Comparison of ENCODE assay signal across 1 cellular context in the genomic region with DNA sequence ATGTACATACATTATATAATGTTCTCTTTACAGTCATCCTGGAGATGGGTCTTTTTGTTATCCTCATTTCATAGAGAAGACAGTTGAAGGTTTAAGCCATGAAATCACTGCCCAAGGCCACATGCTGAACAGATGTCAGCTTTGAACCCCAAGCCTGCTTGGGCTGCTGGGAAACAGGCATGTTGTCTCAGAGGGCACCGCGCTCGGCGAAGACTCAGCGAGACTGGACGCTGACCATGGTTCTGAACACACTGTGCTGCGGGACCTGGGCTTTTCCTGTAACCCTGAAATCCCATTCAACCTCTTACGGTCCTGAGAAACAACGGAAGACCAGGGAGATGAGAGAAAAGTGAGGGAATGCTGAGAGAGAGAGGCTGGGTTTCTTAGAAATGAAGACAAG.
A peak's percentile ranks its signal among the peaks of the same experiment; 100 is the strongest.
TF ChIP-seq lines count a peak whose summit lies in the region.

No MANE protein-coding gene starts in this region.

TF ChIP-seq in liver, 16 proteins besides CTCF, POLR2A, EP300 and RAD21 (continued from another document):
- TF ChIP-seq, protein P1, sequence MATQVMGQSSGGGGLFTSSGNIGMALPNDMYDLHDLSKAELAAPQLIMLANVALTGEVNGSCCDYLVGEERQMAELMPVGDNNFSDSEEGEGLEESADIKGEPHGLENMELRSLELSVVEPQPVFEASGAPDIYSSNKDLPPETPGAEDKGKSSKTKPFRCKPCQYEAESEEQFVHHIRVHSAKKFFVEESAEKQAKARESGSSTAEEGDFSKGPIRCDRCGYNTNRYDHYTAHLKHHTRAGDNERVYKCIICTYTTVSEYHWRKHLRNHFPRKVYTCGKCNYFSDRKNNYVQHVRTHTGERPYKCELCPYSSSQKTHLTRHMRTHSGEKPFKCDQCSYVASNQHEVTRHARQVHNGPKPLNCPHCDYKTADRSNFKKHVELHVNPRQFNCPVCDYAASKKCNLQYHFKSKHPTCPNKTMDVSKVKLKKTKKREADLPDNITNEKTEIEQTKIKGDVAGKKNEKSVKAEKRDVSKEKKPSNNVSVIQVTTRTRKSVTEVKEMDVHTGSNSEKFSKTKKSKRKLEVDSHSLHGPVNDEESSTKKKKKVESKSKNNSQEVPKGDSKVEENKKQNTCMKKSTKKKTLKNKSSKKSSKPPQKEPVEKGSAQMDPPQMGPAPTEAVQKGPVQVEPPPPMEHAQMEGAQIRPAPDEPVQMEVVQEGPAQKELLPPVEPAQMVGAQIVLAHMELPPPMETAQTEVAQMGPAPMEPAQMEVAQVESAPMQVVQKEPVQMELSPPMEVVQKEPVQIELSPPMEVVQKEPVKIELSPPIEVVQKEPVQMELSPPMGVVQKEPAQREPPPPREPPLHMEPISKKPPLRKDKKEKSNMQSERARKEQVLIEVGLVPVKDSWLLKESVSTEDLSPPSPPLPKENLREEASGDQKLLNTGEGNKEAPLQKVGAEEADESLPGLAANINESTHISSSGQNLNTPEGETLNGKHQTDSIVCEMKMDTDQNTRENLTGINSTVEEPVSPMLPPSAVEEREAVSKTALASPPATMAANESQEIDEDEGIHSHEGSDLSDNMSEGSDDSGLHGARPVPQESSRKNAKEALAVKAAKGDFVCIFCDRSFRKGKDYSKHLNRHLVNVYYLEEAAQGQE (IDR thresholded peaks at IDR 0.05), result peak; percentile 99
TF ChIP-seq in liver: peak in this region for 1.
